ENCODE assay signal across 8 cellular contexts in genomic region chr17:5592382-5592781, GRCh38. TPM values are rescaled to one million over a fixed set of nuclear protein-coding genes. Genes with fewer than 3 reads are reported as not detected.
DNase-seq lines count a peak whose midpoint lies in the region; ATAC-seq and TF ChIP-seq lines count a peak whose summit lies in the region.

No MANE protein-coding gene starts in this region.

- intact Hi-C loops in CD4-positive, alpha-beta T cell (cut with DNase I, micrococcal nuclease), result loop anchor here (1.0 kb wide), 2 partner anchors 830 to 844 kb away; no protein-coding TSS in a partner anchor
- intact Hi-C loops in IMR-90 (cut with micrococcal nuclease) (loop anchor here (1.0 to 5.0 kb wide), 5 partner anchors 115 to 844 kb away; partner anchors contain the start of gene WSCD1), PC-9 (cut with micrococcal nuclease; ENCODE audit: unreplicated experiment) (loop anchor here (1.0 kb wide), 1 partner anchor 830 kb away; no protein-coding TSS in a partner anchor)

- H3F3A ChIP-seq in PC-9 (ENCODE audit: insufficient read depth, low read depth), result no peaks in the 10 kb centered on the region

- H3K9me3 Mint-ChIP-seq in CD4-positive, alpha-beta T cell, result no peaks in the 10 kb centered on the region
- no peaks in the 10 kb centered on the region for H3K9me3 Mint-ChIP-seq in naive thymus-derived CD8-positive, alpha-beta T cell
- H3K9me3 Mint-ChIP-seq in activated naive CD8-positive, alpha-beta T cell treated with anti-CD3 and anti-CD28 coated beads, Interleukin-2, amount 50 U/mL, for 24 hours, result no peaks in the 10 kb centered on the region

- no peak overlapping the region for H3K4me3 Mint-ChIP-seq in CD4-positive, alpha-beta T cell
- no peak overlapping the region for H3K4me3 Mint-ChIP-seq in naive thymus-derived CD8-positive, alpha-beta T cell
- H3K4me3 Mint-ChIP-seq in activated naive CD8-positive, alpha-beta T cell treated with anti-CD3 and anti-CD28 coated beads, Interleukin-2, amount 50 U/mL, for 24 hours, result no peak overlapping the region

- no peak overlapping the region for H2BK20ac ChIP-seq in IMR-90 (ENCODE audit: low read depth, low read length)

- no peak overlapping the region for H3K4me3 ChIP-seq in IMR-90 (ENCODE audit: insufficient read depth, low read depth, low read length)
- H3K4me3 ChIP-seq in PC-9, result no peak overlapping the region

- H3K27me3 Mint-ChIP-seq in CD4-positive, alpha-beta T cell, result peaks cover 39% of the 10 kb centered on the region
- peaks cover 10 to 28% (median 21%) of the 10 kb centered on the region in 5 donors for H3K27me3 Mint-ChIP-seq in naive thymus-derived CD8-positive, alpha-beta T cell
- peaks cover 14% of the 10 kb centered on the region for H3K27me3 Mint-ChIP-seq in activated naive CD8-positive, alpha-beta T cell treated with anti-CD3 and anti-CD28 coated beads, Interleukin-2, amount 50 U/mL, for 24 hours

- TF ChIP-seq POLR2A in IMR-90 (IDR thresholded peaks at IDR 0.05; ENCODE audit: low read depth, low read length), result no peak

- H2AK9ac ChIP-seq in IMR-90 (replicated peaks; ENCODE audit: low read depth, low read length, poor library complexity), result no peak overlapping the region

- dilution Hi-C loops in IMR-90 (cut with HindIII; ENCODE audit: low sequenced_read_pairs, unreplicated experiment), result no loop called here

- no peak overlapping the region for H3K9ac ChIP-seq in IMR-90 (ENCODE audit: low read depth, low read length)

- CTCF ChIA-PET in CD4-positive, alpha-beta T cell (lab: Charles Lee), result interaction anchor here (0.6 to 1.6 kb wide), 6 partner anchors 10 to 843 kb away, joined by 3 to 12 read pairs (median 4); partner anchors contain the start of gene AIPL1
- CTCF ChIA-PET in IMR-90 (lab: Yijun Ruan, JAX), result interaction anchor here (0.7 to 1.3 kb wide), 3 partner anchors 145 to 829 kb away, joined by 3 to 11 read pairs (median 4); no protein-coding TSS in a partner anchor
- CTCF ChIA-PET in PC-9 (lab: Charles Lee), result interaction anchor here (0.6 kb wide), 1 partner anchor 22 kb away, joined by 3 read pairs; no protein-coding TSS in a partner anchor

- H3K4ac ChIP-seq in IMR-90 (ENCODE audit: low read depth, low read length), result no peak overlapping the region

- H2BK120ac ChIP-seq in IMR-90 (ENCODE audit: low read depth, low read length), result no peak overlapping the region

- H3K27ac Mint-ChIP-seq in CD4-positive, alpha-beta T cell, result no peak overlapping the region
- H3K27ac Mint-ChIP-seq in naive thymus-derived CD8-positive, alpha-beta T cell, result no peak overlapping the region
- H3K27ac Mint-ChIP-seq in activated naive CD8-positive, alpha-beta T cell treated with anti-CD3 and anti-CD28 coated beads, Interleukin-2, amount 50 U/mL, for 24 hours, result no peak overlapping the region

- BruUV-seq in IMR-90 (replicated peaks; lab: Mats Ljungman, UMichigan), result no TSS peak
- no TSS peak for BruUV-seq in PC-9 (replicated peaks; lab: Mats Ljungman, UMichigan)

- H4K20me1 ChIP-seq in IMR-90 (ENCODE audit: insufficient read depth, low read length), result no peaks in the 10 kb centered on the region
- H4K20me1 ChIP-seq in PC-9 (ENCODE audit: insufficient read depth), result peaks cover 58% of the 10 kb centered on the region

- H3K27me3 ChIP-seq in CD4-positive, alpha-beta T cell (ENCODE audit: control insufficient read depth, insufficient read depth, low read length), result peaks cover 5% of the 10 kb centered on the region
- H3K27me3 ChIP-seq in IMR-90 (ENCODE audit: control insufficient read depth, insufficient read depth, low read length) (peaks cover 17% of the 10 kb centered on the region), PC-9 (ENCODE audit: insufficient read depth, low read depth) (peaks cover 4% of the 10 kb centered on the region; the same call in 1 of the 2 replicates)

- peak; percentile 64 for TF ChIP-seq RAD21 in IMR-90 (IDR thresholded peaks at IDR 0.05; ENCODE audit: low read length)

- H3K18ac ChIP-seq in IMR-90 (ENCODE audit: low read depth, low read length), result no peak overlapping the region

- no peak overlapping the region for H3K14ac ChIP-seq in IMR-90 (replicated peaks; ENCODE audit: low read depth, low read length)

- no peaks in the 10 kb centered on the region for H3K79me1 ChIP-seq in IMR-90 (ENCODE audit: low read depth in 1 of 2, low read length in 2 of 2)

- no peak overlapping the region for H4K91ac ChIP-seq in IMR-90 (ENCODE audit: insufficient read depth, low read depth, low read length)

- H3K56ac ChIP-seq in IMR-90 (ENCODE audit: extremely low read depth, insufficient read depth, low read length), result no peak overlapping the region

- H2AK5ac ChIP-seq in IMR-90 (ENCODE audit: low read depth, low read length), result no peak overlapping the region

- WGBS in IMR-90 (ENCODE audit: extremely low coverage in 2 of 2, insufficient read length in 1 of 2), 2 experiments, result no CpG with 5 or more reads among the region's 7 CpGs

- in situ Hi-C loops in IMR-90 (cut with MboI; ENCODE audit: low sequenced_read_pairs), result no loop called here

- no peak overlapping the region for H3K23ac ChIP-seq in IMR-90 (ENCODE audit: low read depth, low read length)

- no peaks in the 10 kb centered on the region for H3K9me3 ChIP-seq in CD4-positive, alpha-beta T cell (ENCODE audit: control insufficient read depth, low read length)
- H3K9me3 ChIP-seq in IMR-90 (ENCODE audit: control insufficient read depth, insufficient read depth, low read length), result no peaks in the 10 kb centered on the region
- no peaks in the 10 kb centered on the region for H3K9me3 ChIP-seq in PC-9 (ENCODE audit: insufficient read depth, low read depth)

- H3K4me2 ChIP-seq in IMR-90 (ENCODE audit: low read depth, low read length) (no peak overlapping the region), PC-9 (no peak overlapping the region)

- no peak overlapping the region for H2BK15ac ChIP-seq in IMR-90 (ENCODE audit: low read depth, low read length)

- no peak overlapping the region for H2AFZ ChIP-seq in IMR-90 (replicated peaks; ENCODE audit: low read length, poor library complexity)
- no peak overlapping the region for H2AFZ ChIP-seq in PC-9

- POLR2A ChIA-PET in CD4-positive, alpha-beta T cell (lab: Charles Lee), result interaction anchor here (1.2 kb wide), 1 partner anchor 843 kb away, joined by 3 read pairs; no protein-coding TSS in a partner anchor
- POLR2A ChIA-PET in IMR-90 (lab: Charles Lee; ENCODE audit: unreplicated experiment) (no interaction called here), PC-9 (lab: Charles Lee; ENCODE audit: unreplicated experiment) (interaction anchor here (0.9 kb wide), 1 partner anchor 44 kb away, joined by 7 read pairs; no protein-coding TSS in a partner anchor)
- POLR2A ChIA-PET in naive thymus-derived CD8-positive, alpha-beta T cell (lab: Charles Lee), result no interaction called here

- no peaks in the 10 kb centered on the region for H3K79me2 ChIP-seq in PC-9 (ENCODE audit: low read depth)

- H3K36me3 ChIP-seq in IMR-90 (ENCODE audit: control insufficient read depth, insufficient read depth, low read length) (no peaks in the 10 kb centered on the region), PC-9 (ENCODE audit: low read depth) (no peaks in the 10 kb centered on the region)

- no peak overlapping the region for H4K5ac ChIP-seq in IMR-90 (ENCODE audit: low read depth, low read length)

- H3K9me1 ChIP-seq in IMR-90 (ENCODE audit: insufficient read depth, low read length), result no peaks in the 10 kb centered on the region

- H3K9me2 ChIP-seq in PC-9 (ENCODE audit: insufficient read depth), result no peaks in the 10 kb centered on the region

- no peaks in the 10 kb centered on the region for H3K4me1 ChIP-seq in IMR-90 (ENCODE audit: control insufficient read depth, insufficient read depth, low read length)
- no peaks in the 10 kb centered on the region for H3K4me1 ChIP-seq in PC-9 (replicated peaks; ENCODE audit: insufficient read depth)

- no peak for DNase-seq in CD4-positive, alpha-beta T cell
- DNase-seq in IMR-90, result peak; percentile 44
- no peak for DNase-seq in PC-9
- DNase-seq in epidermal melanocyte (ENCODE audit: insufficient read length, low spot score), result peak; percentile 44
- peak in 3 of 10 donors; percentile 46 to 50 (median 49) for DNase-seq in naive thymus-derived CD8-positive, alpha-beta T cell
- DNase-seq in NK-92 treated with Interleukin-12 subunit alpha and Interleukin-12 subunit beta, amount 100 ng/mL, for 24 hours (lab: John Stamatoyannopoulos, UW), result no peak
- no peak for DNase-seq in activated naive CD8-positive, alpha-beta T cell treated with anti-CD3 and anti-CD28 coated beads, Interleukin-2, amount 50 U/mL, for 24 hours

- no peak overlapping the region for H3K27ac ChIP-seq in CD4-positive, alpha-beta T cell (ENCODE audit: low read depth, low read length)
- H3K27ac ChIP-seq in IMR-90 (ENCODE audit: insufficient read depth, low read length), result no peak overlapping the region
- H3K27ac ChIP-seq in PC-9, result no peak overlapping the region

- ATAC-seq in CD4-positive, alpha-beta T cell (ENCODE audit: poor library complexity), result peak; percentile 65
- ATAC-seq in IMR-90 (ENCODE audit: low read depth), result peak; percentile 55; the same call in 1 of the 2 replicates
- peak; percentile 44 to 65 for ATAC-seq in naive thymus-derived CD8-positive, alpha-beta T cell
- no peak for ATAC-seq in GM18909 (IDR thresholded peaks at IDR 0.05; ENCODE audit: poor library complexity, unreplicated experiment)
- ATAC-seq in activated naive CD8-positive, alpha-beta T cell treated with anti-CD3 and anti-CD28 coated beads, Interleukin-2, amount 50 U/mL, for 24 hours, result no peak

- peak; percentile 81 for TF ChIP-seq CTCF in CD4-positive, alpha-beta T cell (IDR thresholded peaks at IDR 0.05)
- TF ChIP-seq CTCF in IMR-90 (conservative IDR thresholded peaks at IDR 0.05; ENCODE audit: low read depth, low read length) (peak; percentile 62), PC-9 (conservative IDR thresholded peaks at IDR 0.05) (peak; percentile 83)

- no peaks in the 10 kb centered on the region for H3K36me3 Mint-ChIP-seq in CD4-positive, alpha-beta T cell (ENCODE audit: low read depth)
- no peaks in the 10 kb centered on the region for H3K36me3 Mint-ChIP-seq in naive thymus-derived CD8-positive, alpha-beta T cell
- H3K36me3 Mint-ChIP-seq in activated naive CD8-positive, alpha-beta T cell treated with anti-CD3 and anti-CD28 coated beads, Interleukin-2, amount 50 U/mL, for 24 hours (ENCODE audit: low read depth), result no peaks in the 10 kb centered on the region

- peaks cover 3% of the 10 kb centered on the region for H3K4me1 Mint-ChIP-seq in CD4-positive, alpha-beta T cell (ENCODE audit: low read depth)
- peaks cover 2 to 4% (median 3%) of the 10 kb centered on the region in 4 donors for H3K4me1 Mint-ChIP-seq in naive thymus-derived CD8-positive, alpha-beta T cell
- H3K4me1 Mint-ChIP-seq in activated naive CD8-positive, alpha-beta T cell treated with anti-CD3 and anti-CD28 coated beads, Interleukin-2, amount 50 U/mL, for 24 hours, result peaks cover under 1% of the 10 kb centered on the region

- no peak overlapping the region for H4K8ac ChIP-seq in IMR-90 (ENCODE audit: low read depth in 2 of 2, low read length in 2 of 2)

- H2BK5ac ChIP-seq in IMR-90 (ENCODE audit: low read depth, low read length, poor library complexity, severe bottlenecking), result no peak overlapping the region

RNA-seq across cellular contexts. Expression of gene NLRP1, which starts 8.1 kb away (rescaled TPM):
- 100 to 1,000 TPM; 254 to 258 TPM for total RNA-seq in CD4-positive, alpha-beta T cell
- total RNA-seq in IMR-90 (2012; rRNA removed), result 134 and 172 TPM in 2 replicates
- 340 and 376 TPM in 2 replicates for polyA plus RNA-seq in IMR-90 (2012; rRNA removed)
- polyA plus RNA-seq in IMR-90 (2012; cell fraction: cytosol; rRNA removed), result 386 and 499 TPM in 2 replicates
- 355 and 449 TPM in 2 replicates for polyA plus RNA-seq in IMR-90 (2012; cell fraction: nucleus; rRNA removed; ENCODE audit: low replicate concordance)
- 0.63 and 0.75 TPM in 2 replicates for total RNA-seq in PC-9 (2021)
- total RNA-seq in naive thymus-derived CD8-positive, alpha-beta T cell, result 100 to 1,000 TPM; 354 to 370 TPM
- polyA plus RNA-seq in naive thymus-derived CD8-positive, alpha-beta T cell, result 10 to 100 TPM; 18.4 to 47.9 (median 33.2) TPM

Comparison
In these comparisons a context has a peak if more than half of its experiments do, and no peak if none do; other contexts are left out.
1. ATAC-seq: peak in CD4-positive, alpha-beta T cell (single experiment), IMR-90 (single experiment) and naive thymus-derived CD8-positive, alpha-beta T cell (2 of 2); none in GM18909 (single experiment) and activated naive CD8-positive, alpha-beta T cell treated with anti-CD3 and anti-CD28 coated beads, Interleukin-2, amount 50 U/mL, for 24 hours (single experiment).
2. DNase-seq: peak in IMR-90 (single experiment) and epidermal melanocyte (single experiment); none in CD4-positive, alpha-beta T cell (0 of 10), PC-9 (0 of 2), NK-92 treated with Interleukin-12 subunit alpha and Interleukin-12 subunit beta, amount 100 ng/mL, for 24 hours (single experiment) and activated naive CD8-positive, alpha-beta T cell treated with anti-CD3 and anti-CD28 coated beads, Interleukin-2, amount 50 U/mL, for 24 hours (single experiment).
3. RNA of gene NLRP1, which starts 8.1 kb away (total RNA-seq): 354 to 370 TPM in naive thymus-derived CD8-positive, alpha-beta T cell, 254 to 258 TPM in CD4-positive, alpha-beta T cell and 134 to 172 TPM in IMR-90; 0.63 to 0.75 TPM in PC-9; every median in the first group is over 10 times any median in the second.
4. POLR2A ChIA-PET loops: an anchor here in CD4-positive, alpha-beta T cell (1.2 kb wide) and PC-9 (0.9 kb wide); none called in IMR-90 and naive thymus-derived CD8-positive, alpha-beta T cell.
5. Peak in every context shown above with its lines, with median percentiles within 50 percentile points of each other: CTCF ChIP-seq.